1 cellular context compared by ENCODE assay signal in the genomic region with DNA sequence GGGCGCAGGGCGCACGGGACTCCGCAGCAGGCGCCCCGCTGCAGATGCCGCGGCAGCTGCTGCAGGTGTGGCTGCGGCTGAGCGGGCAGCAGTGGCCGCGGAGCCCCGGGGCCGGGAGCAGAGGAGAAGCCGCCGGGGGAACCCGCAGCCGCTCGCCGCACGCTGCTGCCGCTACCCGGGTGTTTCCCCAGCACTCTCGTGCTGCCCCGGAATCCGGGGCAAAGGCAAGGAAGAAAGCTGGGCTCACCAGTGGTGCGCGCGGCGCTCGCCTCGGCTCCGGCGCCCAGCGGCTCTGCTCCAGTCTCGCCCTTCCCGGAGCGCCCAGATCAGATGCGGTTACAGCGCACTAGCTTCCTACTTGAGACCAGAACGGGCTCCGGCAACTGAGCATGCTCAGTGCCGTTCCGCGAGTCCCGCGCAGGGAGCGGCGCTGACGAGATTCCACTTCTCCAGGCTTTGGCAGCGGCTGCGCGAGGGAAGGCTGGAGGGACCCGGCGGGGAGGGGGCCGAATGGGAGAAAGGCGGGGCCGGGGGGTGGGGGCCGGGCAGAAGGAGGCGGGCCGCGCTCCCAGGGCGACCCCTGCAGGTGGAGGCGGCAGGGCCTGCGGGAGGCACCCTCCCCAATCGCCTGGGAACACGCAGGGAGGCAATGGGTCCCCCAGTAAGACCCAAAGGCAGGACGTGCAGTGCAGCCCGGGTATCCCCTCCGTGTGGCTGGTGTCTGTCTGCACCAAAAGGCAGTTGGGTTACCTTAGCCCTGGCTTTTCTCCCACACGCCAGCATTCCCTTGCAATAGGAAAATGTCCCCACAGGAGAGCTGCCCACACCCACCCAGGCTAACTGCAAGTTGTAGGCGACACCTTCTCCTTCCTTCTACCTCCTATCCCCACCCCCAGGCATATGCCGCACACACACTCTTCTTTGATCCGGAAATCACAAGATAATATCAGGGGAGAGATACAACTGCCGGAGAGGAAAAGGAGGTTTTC.
TF ChIP-seq lines count a peak whose summit lies in the region.

A gene (minus strand): TSS at position 385 of the 989 bp plus-strand sequence. CDS start 181,288 bp downstream, outside the sequence.

TF ChIP-seq in GM12878, 131 proteins besides CTCF, POLR2A, EP300 and RAD21 (continued from another document):
- TF ChIP-seq, protein P1, sequence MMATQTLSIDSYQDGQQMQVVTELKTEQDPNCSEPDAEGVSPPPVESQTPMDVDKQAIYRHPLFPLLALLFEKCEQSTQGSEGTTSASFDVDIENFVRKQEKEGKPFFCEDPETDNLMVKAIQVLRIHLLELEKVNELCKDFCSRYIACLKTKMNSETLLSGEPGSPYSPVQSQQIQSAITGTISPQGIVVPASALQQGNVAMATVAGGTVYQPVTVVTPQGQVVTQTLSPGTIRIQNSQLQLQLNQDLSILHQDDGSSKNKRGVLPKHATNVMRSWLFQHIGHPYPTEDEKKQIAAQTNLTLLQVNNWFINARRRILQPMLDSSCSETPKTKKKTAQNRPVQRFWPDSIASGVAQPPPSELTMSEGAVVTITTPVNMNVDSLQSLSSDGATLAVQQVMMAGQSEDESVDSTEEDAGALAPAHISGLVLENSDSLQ (IDR thresholded peaks at IDR 0.05) = no peak
- TF ChIP-seq CREB1 (IDR thresholded peaks at IDR 0.05; ENCODE audit: low read depth) (peak; percentile 63), TCF3 (IDR thresholded peaks at IDR 0.05; ENCODE audit: borderline replicate concordance, insufficient read depth, low read depth, low read length) (0 out of 2 replicates have a peak, but pooled peaks have one; percentile 36), SP1 (IDR thresholded peaks at IDR 0.05; ENCODE audit: low read depth, low read length) (peak; percentile 85), BHLHE40 (IDR thresholded peaks at IDR 0.05; ENCODE audit: borderline replicate concordance in 1 of 2, low read depth in 2 of 2, low read length in 1 of 2) (peak; percentile 9 to 89; a peak in 3 of 4 replicates), NRF1 (conservative IDR thresholded peaks at IDR 0.05; ENCODE audit: low read depth, low read length) (peak; percentile 28; the same call in 1 of the 2 replicates), POU2F2 (IDR thresholded peaks at IDR 0.05; ENCODE audit: borderline replicate concordance, low read depth, low read length) (peak; percentile 45; the same call in 1 of the 3 replicates), EED (IDR thresholded peaks at IDR 0.05; ENCODE audit: low read depth) (peak; percentile 71), TAF1 (IDR thresholded peaks at IDR 0.05; ENCODE audit: borderline replicate concordance, low read depth, low read length) (peak; percentile 52; the same call in 1 of the 2 replicates), CBFB (IDR thresholded peaks at IDR 0.05; ENCODE audit: low read depth) (peak; percentile 35; the same call in 1 of the 2 replicates), POLR2AphosphoS5 (IDR thresholded peaks at IDR 0.05; ENCODE audit: low read length) (peak; percentile 38; the same call in 1 of the 2 replicates), GATAD2B (conservative IDR thresholded peaks at IDR 0.05; ENCODE audit: low read depth) (peak; percentile 68; the same call in 1 of the 2 replicates), TCF12 (IDR thresholded peaks at IDR 0.05; ENCODE audit: low read depth, low read length) (peak; percentile 54; the same call in 1 of the 2 replicates), CREM (IDR thresholded peaks at IDR 0.05; ENCODE audit: low read depth) (0 out of 2 replicates have a peak, but pooled peaks have one; percentile 32), NR2F1 (conservative IDR thresholded peaks at IDR 0.05) (0 out of 2 replicates have a peak, but pooled peaks have one; percentile 15), IKZF2 (IDR thresholded peaks at IDR 0.05) (peak; percentile 71; a peak in 3 of 4 replicates), IKZF1 (conservative IDR thresholded peaks at IDR 0.05) (peak; percentile 77), HDAC2 (IDR thresholded peaks at IDR 0.05) (no peak), ASH2L (IDR thresholded peaks at IDR 0.05; ENCODE audit: borderline replicate concordance, low read depth) (peak; percentile 38; the same call in 1 of the 2 replicates), HDAC6 (IDR thresholded peaks at IDR 0.05; ENCODE audit: unreplicated experiment) (peak; percentile 69), SMC3 (IDR thresholded peaks at IDR 0.05; ENCODE audit: borderline replicate concordance, low read length) (peak; percentile 57), RUNX3 (IDR thresholded peaks at IDR 0.05; ENCODE audit: low read length) (peak; percentile 63), RB1 (IDR thresholded peaks at IDR 0.05; ENCODE audit: borderline replicate concordance) (no peak), CBX5 (IDR thresholded peaks at IDR 0.05; ENCODE audit: low read depth) (peak; percentile 57; the same call in 1 of the 2 replicates), DPF2 (IDR thresholded peaks at IDR 0.05) (0 out of 2 replicates have a peak, but pooled peaks have one; percentile 56), BACH1 (IDR thresholded peaks at IDR 0.05; ENCODE audit: borderline replicate concordance) (peak; percentile 17; the same call in 1 of the 2 replicates), ZNF217 (IDR thresholded peaks at IDR 0.05) (no peak), LARP7 (IDR thresholded peaks at IDR 0.05) (peak; percentile 31; the same call in 1 of the 2 replicates), HCFC1 (IDR thresholded peaks at IDR 0.05; ENCODE audit: low read length) (0 out of 2 replicates have a peak, but pooled peaks have one; percentile 11)
- TF ChIP-seq, protein P2, sequence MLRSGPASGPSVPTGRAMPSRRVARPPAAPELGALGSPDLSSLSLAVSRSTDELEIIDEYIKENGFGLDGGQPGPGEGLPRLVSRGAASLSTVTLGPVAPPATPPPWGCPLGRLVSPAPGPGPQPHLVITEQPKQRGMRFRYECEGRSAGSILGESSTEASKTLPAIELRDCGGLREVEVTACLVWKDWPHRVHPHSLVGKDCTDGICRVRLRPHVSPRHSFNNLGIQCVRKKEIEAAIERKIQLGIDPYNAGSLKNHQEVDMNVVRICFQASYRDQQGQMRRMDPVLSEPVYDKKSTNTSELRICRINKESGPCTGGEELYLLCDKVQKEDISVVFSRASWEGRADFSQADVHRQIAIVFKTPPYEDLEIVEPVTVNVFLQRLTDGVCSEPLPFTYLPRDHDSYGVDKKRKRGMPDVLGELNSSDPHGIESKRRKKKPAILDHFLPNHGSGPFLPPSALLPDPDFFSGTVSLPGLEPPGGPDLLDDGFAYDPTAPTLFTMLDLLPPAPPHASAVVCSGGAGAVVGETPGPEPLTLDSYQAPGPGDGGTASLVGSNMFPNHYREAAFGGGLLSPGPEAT (IDR thresholded peaks at IDR 0.05; ENCODE audit: low read depth) = peak; percentile 67
- TF ChIP-seq, protein P3, sequence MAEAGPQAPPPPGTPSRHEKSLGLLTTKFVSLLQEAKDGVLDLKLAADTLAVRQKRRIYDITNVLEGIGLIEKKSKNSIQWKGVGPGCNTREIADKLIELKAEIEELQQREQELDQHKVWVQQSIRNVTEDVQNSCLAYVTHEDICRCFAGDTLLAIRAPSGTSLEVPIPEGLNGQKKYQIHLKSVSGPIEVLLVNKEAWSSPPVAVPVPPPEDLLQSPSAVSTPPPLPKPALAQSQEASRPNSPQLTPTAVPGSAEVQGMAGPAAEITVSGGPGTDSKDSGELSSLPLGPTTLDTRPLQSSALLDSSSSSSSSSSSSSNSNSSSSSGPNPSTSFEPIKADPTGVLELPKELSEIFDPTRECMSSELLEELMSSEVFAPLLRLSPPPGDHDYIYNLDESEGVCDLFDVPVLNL (IDR thresholded peaks at IDR 0.05; ENCODE audit: low read depth, low read length) = no peak
- TF ChIP-seq, protein P4, sequence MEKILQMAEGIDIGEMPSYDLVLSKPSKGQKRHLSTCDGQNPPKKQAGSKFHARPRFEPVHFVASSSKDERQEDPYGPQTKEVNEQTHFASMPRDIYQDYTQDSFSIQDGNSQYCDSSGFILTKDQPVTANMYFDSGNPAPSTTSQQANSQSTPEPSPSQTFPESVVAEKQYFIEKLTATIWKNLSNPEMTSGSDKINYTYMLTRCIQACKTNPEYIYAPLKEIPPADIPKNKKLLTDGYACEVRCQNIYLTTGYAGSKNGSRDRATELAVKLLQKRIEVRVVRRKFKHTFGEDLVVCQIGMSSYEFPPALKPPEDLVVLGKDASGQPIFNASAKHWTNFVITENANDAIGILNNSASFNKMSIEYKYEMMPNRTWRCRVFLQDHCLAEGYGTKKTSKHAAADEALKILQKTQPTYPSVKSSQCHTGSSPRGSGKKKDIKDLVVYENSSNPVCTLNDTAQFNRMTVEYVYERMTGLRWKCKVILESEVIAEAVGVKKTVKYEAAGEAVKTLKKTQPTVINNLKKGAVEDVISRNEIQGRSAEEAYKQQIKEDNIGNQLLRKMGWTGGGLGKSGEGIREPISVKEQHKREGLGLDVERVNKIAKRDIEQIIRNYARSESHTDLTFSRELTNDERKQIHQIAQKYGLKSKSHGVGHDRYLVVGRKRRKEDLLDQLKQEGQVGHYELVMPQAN (conservative IDR thresholded peaks at IDR 0.05) = peak; percentile 32; the same call in 1 of the 2 replicates
